ENCODE assay signal across 1 cellular context in the genomic region with DNA sequence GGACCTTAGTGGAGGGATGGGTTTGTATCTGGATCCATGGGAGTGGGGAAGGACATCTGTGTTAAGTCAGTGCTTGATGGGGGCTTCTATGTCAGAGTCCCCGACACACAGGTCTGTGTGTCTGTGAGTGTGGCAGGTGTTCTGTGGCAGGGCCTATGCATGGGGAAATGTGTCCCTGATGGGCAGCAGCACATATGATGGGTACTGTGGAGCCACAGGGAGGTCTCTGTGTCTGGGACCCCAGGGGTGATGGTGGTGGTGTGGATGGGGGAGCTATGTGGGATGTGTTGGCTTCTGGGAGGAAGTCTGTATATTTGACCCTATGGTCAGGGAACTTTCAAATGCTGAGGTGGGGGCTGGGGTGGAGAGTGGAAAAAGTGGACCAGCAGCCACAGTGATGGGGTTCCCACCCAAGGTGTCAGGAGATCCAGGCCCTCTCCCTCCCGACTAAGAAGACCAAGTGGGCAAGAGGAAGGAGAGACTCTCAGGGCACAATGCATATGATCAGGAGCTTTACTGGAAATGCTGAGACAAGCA.
TF ChIP-seq lines count a peak whose summit lies in the region.

No MANE protein-coding gene starts in this region.

TF ChIP-seq in GM12878, 131 proteins besides CTCF, POLR2A, EP300 and RAD21:
- no peak for TF ChIP-seq GATAD2B (conservative IDR thresholded peaks at IDR 0.05; ENCODE audit: low read depth)
- TF ChIP-seq RBBP5 (conservative IDR thresholded peaks at IDR 0.05), result no peak
